ENCODE assay signal across 20 cellular contexts in the genomic region with DNA sequence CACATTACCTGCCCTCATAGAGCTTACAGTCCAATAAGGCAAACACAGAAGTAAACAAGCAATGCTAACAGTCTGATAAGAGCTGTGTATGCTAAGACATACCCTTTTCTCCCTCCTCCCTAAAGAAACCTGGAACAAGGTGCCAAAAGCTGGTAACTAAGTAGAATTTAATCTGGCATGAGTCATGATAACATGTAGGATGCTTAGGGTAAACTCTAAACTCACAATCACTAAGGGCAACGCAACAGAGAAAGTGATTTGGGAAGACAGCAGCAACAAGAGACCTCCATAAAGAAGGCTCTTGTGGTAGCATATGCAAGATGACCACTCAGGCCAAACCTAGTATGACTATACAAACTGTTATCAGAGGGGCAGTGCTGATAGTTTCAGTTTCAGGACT. TPM values are rescaled to one million over a fixed set of nuclear protein-coding genes. Genes with fewer than 3 reads are reported as not detected.
DNase-seq lines count a peak whose midpoint lies in the region; ATAC-seq and TF ChIP-seq lines count a peak whose summit lies in the region.
"Had no signal": no experiment of that assay in that cellular context is flagged by ENCODE, and none has a peak within 500 bp of the region (broad histone marks: within the 10 kb centered on the region; RNA-seq: fewer than 3 reads in every experiment).

No MANE protein-coding gene starts in this region.

- DNase-seq in Calu3 (no peak), NCI-H226 (peak; percentile 82), amniotic epithelial cell (ENCODE audit: low read depth) (peak; percentile 46), kidney tubule cell (ENCODE audit: low spot score) (peak; percentile 39), NCI-H345 treated with DMSO at 0.1 percent for 48 hours (lab: John Stamatoyannopoulos, UW; ENCODE audit: unreplicated experiment) (no peak), heart right ventricle (no peak)
- DNase-seq: CD4-positive, alpha-beta T cell; EL; Karpas-422; MM.1S; NCI-H1092; NCI-H2081; NCI-H510A; NCI-H748 treated with DMSO at 0.1 percent for 48 hours; OCI-M1; SJCRH30 had no signal

- H3K9me3 ChIP-seq in heart right ventricle: peaks cover 0 to 13% (median 0%) of the 10 kb centered on the region in 11 donors
- H3K9me3 ChIP-seq: SJCRH30 had no signal

- peaks cover 72% of the 10 kb centered on the region for H3K4me1 Mint-ChIP-seq in Calu3 (ENCODE audit: low read depth, unreplicated experiment)

- H3K27ac Mint-ChIP-seq in Calu3 (ENCODE audit: unreplicated experiment): peak overlapping the region; percentile 41
- H3K27ac Mint-ChIP-seq: CD4-positive, alpha-beta T cell; IgD-negative memory B cell had no signal

- no peak overlapping the region for H3K27ac ChIP-seq in heart right ventricle
- H3K27ac ChIP-seq: RWPE1, SJCRH30 had no signal

- H3K4me3 Mint-ChIP-seq in Calu3 (ENCODE audit: low read depth, unreplicated experiment): no peak overlapping the region
- H3K4me3 Mint-ChIP-seq: CD4-positive, alpha-beta T cell; IgD-negative memory B cell had no signal

- H3K27me3 ChIP-seq in heart right ventricle: no peaks in the 10 kb centered on the region
- H3K27me3 ChIP-seq: SJCRH30 had no signal

- no TSS peak for BruUV-seq in Calu3 (replicated peaks; lab: Mats Ljungman, UMichigan)

- intact Hi-C loops in Calu3 (cut with micrococcal nuclease; ENCODE audit: unreplicated experiment) (no loop called here), heart right ventricle (cut with DNase I) (no loop called here)

- H3K9me3 Mint-ChIP-seq in Calu3 (ENCODE audit: low read depth, unreplicated experiment): peaks cover 6% of the 10 kb centered on the region

- no peaks in the 10 kb centered on the region for H3K36me3 ChIP-seq in heart right ventricle
- H3K36me3 ChIP-seq: SJCRH30 had no signal

- no peak overlapping the region for H3K4me3 ChIP-seq in heart right ventricle
- H3K4me3 ChIP-seq: SJCRH30 had no signal

- H3K4me1 ChIP-seq in heart right ventricle: peaks cover 10 to 49% (median 35%) of the 10 kb centered on the region in 9 donors

- CTCF ChIA-PET in Calu3 (lab: Charles Lee): interaction anchor here (0.6 kb wide), 1 partner anchor 8 kb away, joined by 3 read pairs; no protein-coding TSS in a partner anchor

- 95 to 97% methylated on average over 1 of the region's 1 CpG for WGBS in heart right ventricle, 2 donors

- TF ChIP-seq CTCF in Calu3 (IDR thresholded peaks at IDR 0.05; ENCODE audit: unreplicated experiment): no peak
- TF ChIP-seq CTCF in heart right ventricle (IDR thresholded peaks at IDR 0.05): no peak

- peaks cover 47% of the 10 kb centered on the region for H3K36me3 Mint-ChIP-seq in Calu3 (ENCODE audit: insufficient read depth, unreplicated experiment)

- ATAC-seq in HG02678 (IDR thresholded peaks at IDR 0.05; ENCODE audit: unreplicated experiment): no peak
- ATAC-seq in HG03565 (IDR thresholded peaks at IDR 0.05; ENCODE audit: unreplicated experiment): no peak
- ATAC-seq in heart right ventricle: no peak

- H3K27me3 Mint-ChIP-seq in Calu3 (ENCODE audit: unreplicated experiment): no peaks in the 10 kb centered on the region
- H3K27me3 Mint-ChIP-seq: CD4-positive, alpha-beta T cell; IgD-negative memory B cell had no signal

RNA-seq across cellular contexts. Expression of a gene that starts 55.5 kb away (rescaled TPM):
- total RNA-seq in Calu3 (2022) (617 and 655 TPM in 2 replicates), heart right ventricle (10 to 100 TPM; 20.6 to 75.3 (median 28.4) TPM)
- 10 to 100 TPM in 1 of 2 donors, 1 to 10 TPM in 1; 9.3 to 16.5 TPM for polyA plus RNA-seq in heart right ventricle

Comparison
In these comparisons a context has a peak if more than half of its experiments do, and no peak if none do; other contexts are left out.
1. DNase-seq: peak in NCI-H226 (single experiment), amniotic epithelial cell (single experiment) and kidney tubule cell (single experiment); none in Calu3 (single experiment), NCI-H345 treated with DMSO at 0.1 percent for 48 hours (single experiment) and heart right ventricle (0 of 2).